Comparison of ENCODE assay signal across 8 cellular contexts in the genomic region with DNA sequence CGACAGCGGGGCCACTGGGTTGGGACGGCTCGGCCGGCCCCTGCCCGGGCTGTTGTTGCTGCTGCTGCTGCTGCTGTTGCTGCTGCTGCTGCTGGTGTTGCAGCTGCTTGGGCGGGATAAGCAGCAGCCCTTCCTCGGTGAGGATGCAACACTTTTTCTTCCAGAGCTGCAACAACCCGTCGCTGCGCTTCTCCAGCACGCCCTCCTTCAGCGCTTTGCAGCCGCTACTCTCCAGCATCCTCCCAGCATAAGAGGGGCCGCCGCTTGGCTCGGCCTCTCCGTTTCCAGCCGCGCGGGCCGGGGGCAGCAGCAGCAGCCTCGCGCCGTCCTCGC.
A peak's percentile ranks its signal among the peaks of the same experiment; 100 is the strongest.
DNase-seq lines count a peak whose midpoint lies in the region; ATAC-seq, FAIRE-seq and TF ChIP-seq lines count a peak whose summit lies in the region.

No MANE protein-coding gene starts in this region.

- H3K4me1 Mint-ChIP-seq in activated T-cell treated with anti-CD3 and anti-CD28 coated beads, Interleukin-2, amount 50 U/mL, for 24 hours (ENCODE audit: low read depth): peaks cover 60% of the 10 kb centered on the region
- peaks cover 25% of the 10 kb centered on the region for H3K4me1 Mint-ChIP-seq in central memory CD8-positive, alpha-beta T cell

- FAIRE-seq in H54 (lab: Jason Lieb, UNC): no peak

- peak overlapping the region; percentile 95 for H3K4me3 Mint-ChIP-seq in activated T-cell treated with anti-CD3 and anti-CD28 coated beads, Interleukin-2, amount 50 U/mL, for 24 hours
- H3K4me3 Mint-ChIP-seq in central memory CD8-positive, alpha-beta T cell: peak overlapping the region; percentile 93

- TF ChIP-seq POLR2A in H54 (IDR thresholded peaks at IDR 0.05; ENCODE audit: low read depth, low read length): no peak

- H3K9me3 Mint-ChIP-seq in activated T-cell treated with anti-CD3 and anti-CD28 coated beads, Interleukin-2, amount 50 U/mL, for 24 hours: no peaks in the 10 kb centered on the region
- no peaks in the 10 kb centered on the region for H3K9me3 Mint-ChIP-seq in central memory CD8-positive, alpha-beta T cell

- H3K36me3 ChIP-seq in mucosa of stomach (ENCODE audit: control insufficient read depth, insufficient read depth, low read length): no peaks in the 10 kb centered on the region

- no peak for DNase-seq in activated T-cell treated with anti-CD3 and anti-CD28 coated beads, Interleukin-2, amount 50 U/mL, for 24 hours
- DNase-seq in activated T-cell treated with anti-CD3 and anti-CD28 coated beads, Interleukin-2, amount 50 U/mL, for 1 hour: no peak
- DNase-seq in LNCaP clone FGC (ENCODE audit: low read depth): no peak
- no peak for DNase-seq in central memory CD8-positive, alpha-beta T cell (ENCODE audit: low spot score in 2 of 2)
- no peak for DNase-seq in activated effector memory CD4-positive, alpha-beta T cell treated with Interleukin-2 at 50 U/mL for 16 hours
- no peak for DNase-seq in H54 (ENCODE audit: insufficient read length, low spot score)
- no peak for DNase-seq in stimulated activated CD4-positive, alpha-beta T cell treated with anti-CD3 and anti-CD28 coated beads, Interleukin-4, amount 100 ng/mL, for 4 hours

- H3K9me3 ChIP-seq in mucosa of stomach (ENCODE audit: control insufficient read depth, low read length): no peaks in the 10 kb centered on the region

- no peak for TF ChIP-seq CTCF in LNCaP clone FGC (IDR thresholded peaks at IDR 0.05; ENCODE audit: control insufficient read depth, extremely low read depth, insufficient read depth)

- H3K27me3 Mint-ChIP-seq in activated T-cell treated with anti-CD3 and anti-CD28 coated beads, Interleukin-2, amount 50 U/mL, for 24 hours: no peaks in the 10 kb centered on the region
- H3K27me3 Mint-ChIP-seq in central memory CD8-positive, alpha-beta T cell: no peaks in the 10 kb centered on the region

- peak; percentile 17 for ATAC-seq in central memory CD8-positive, alpha-beta T cell (replicated peaks; ENCODE audit: extremely low read depth, poor library complexity, severe bottlenecking)

- peaks cover 59% of the 10 kb centered on the region for H3K36me3 Mint-ChIP-seq in activated T-cell treated with anti-CD3 and anti-CD28 coated beads, Interleukin-2, amount 50 U/mL, for 24 hours (ENCODE audit: low read depth)
- peaks cover 22% of the 10 kb centered on the region for H3K36me3 Mint-ChIP-seq in central memory CD8-positive, alpha-beta T cell (ENCODE audit: insufficient read depth)

- H3K4me3 ChIP-seq in LNCaP clone FGC (ENCODE audit: low read depth, low read length) (peak overlapping the region; percentile 66), mucosa of stomach (ENCODE audit: low read length) (peak overlapping the region; percentile 72)

- H3K4me1 ChIP-seq in mucosa of stomach (ENCODE audit: control insufficient read depth, insufficient read depth, low read length): no peaks in the 10 kb centered on the region

- H3K9ac ChIP-seq in mucosa of stomach (ENCODE audit: low read length): peak overlapping the region; percentile 90

- H3K27ac Mint-ChIP-seq in activated T-cell treated with anti-CD3 and anti-CD28 coated beads, Interleukin-2, amount 50 U/mL, for 24 hours: peak overlapping the region; percentile 98
- H3K27ac Mint-ChIP-seq in central memory CD8-positive, alpha-beta T cell (ENCODE audit: low read depth): peak overlapping the region; percentile 95

- peaks cover 18% of the 10 kb centered on the region for H3K27me3 ChIP-seq in mucosa of stomach (ENCODE audit: control insufficient read depth, insufficient read depth, low read length)
